In the genomic region with DNA sequence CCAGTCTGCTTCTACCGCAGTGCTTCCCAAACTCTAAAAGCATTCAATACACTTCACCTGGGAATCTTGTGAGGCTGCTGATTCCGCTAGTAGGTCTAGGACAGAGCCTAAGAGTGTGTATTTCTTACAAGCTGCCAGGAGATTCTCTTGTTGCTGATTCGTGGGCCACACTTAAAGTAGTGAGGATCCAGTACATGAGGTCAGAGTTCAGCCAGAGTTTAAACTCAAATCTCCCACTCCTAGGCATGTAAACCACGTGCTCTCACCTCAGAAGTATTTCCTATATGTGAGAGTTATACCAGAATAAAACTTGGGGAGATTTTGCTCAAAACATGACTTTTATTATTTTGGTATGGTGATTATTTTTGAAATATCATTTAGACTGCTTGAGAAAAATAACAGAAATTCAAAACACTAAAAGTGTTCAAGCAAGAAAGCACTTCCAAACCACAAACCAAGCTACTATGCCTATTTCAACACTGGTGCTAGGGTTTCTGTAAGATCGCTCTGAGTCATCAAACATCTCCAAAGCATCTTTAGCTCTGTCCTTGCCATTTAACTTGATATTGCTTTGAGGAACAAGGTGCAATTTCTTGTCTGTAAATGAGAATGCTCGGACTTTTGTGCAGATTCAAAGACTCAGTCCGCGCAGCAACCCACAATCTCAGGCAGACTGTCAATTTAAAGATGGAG, we compare ENCODE assay signal across 18 cellular contexts. TPM values are rescaled to one million over a fixed set of nuclear protein-coding genes. Genes with fewer than 3 reads are reported as not detected.
DNase-seq lines count a peak whose midpoint lies in the region; ATAC-seq lines count a peak whose summit lies in the region.
"Had no signal": no experiment of that assay in that cellular context is flagged by ENCODE, and none has a peak within 500 bp of the region (broad histone marks: within the 10 kb centered on the region; RNA-seq: fewer than 3 reads in every experiment).

No MANE protein-coding gene starts in this region.

- H3K9me3 ChIP-seq in skeletal muscle satellite cell (replicated peaks; ENCODE audit: low read length): no peaks in the 10 kb centered on the region
- H3K9me3 ChIP-seq: transverse colon had no signal

- H3K27ac Mint-ChIP-seq in T-cell: no peak overlapping the region
- H3K27ac Mint-ChIP-seq: activated naive CD4-positive, alpha-beta T cell treated with anti-CD3 and anti-CD28 coated beads, Interleukin-2, amount 10 ng/mL, durations not matched to agents 7 days and 5 days; progenitor cell of endocrine pancreas had no signal

- H3K4me3 ChIP-seq in skeletal muscle satellite cell (ENCODE audit: low read length): no peak overlapping the region
- H3K4me3 ChIP-seq: transverse colon had no signal

- CTCF ChIA-PET in T-cell (lab: Charles Lee): no interaction called here

- H3K36me3 ChIP-seq in skeletal muscle satellite cell (ENCODE audit: insufficient read depth, low read length): no peaks in the 10 kb centered on the region
- H3K36me3 ChIP-seq: transverse colon had no signal

- H3K27me3 Mint-ChIP-seq in T-cell: no peaks in the 10 kb centered on the region
- H3K27me3 Mint-ChIP-seq: activated naive CD4-positive, alpha-beta T cell treated with anti-CD3 and anti-CD28 coated beads, Interleukin-2, amount 10 ng/mL, durations not matched to agents 7 days and 5 days; progenitor cell of endocrine pancreas had no signal

- H3K9ac ChIP-seq in skeletal muscle satellite cell (ENCODE audit: low read depth, low read length): no peak overlapping the region

- ATAC-seq in GM18867 (IDR thresholded peaks at IDR 0.05; ENCODE audit: unreplicated experiment): peak; percentile 77
- ATAC-seq in T-cell (replicated peaks in 1 of 4): no peak
- ATAC-seq: left cardiac atrium had no signal

- H3K4me2 ChIP-seq in skeletal muscle satellite cell (ENCODE audit: low read length): peak overlapping the region; percentile 18

- no peaks in the 10 kb centered on the region for H3K4me1 Mint-ChIP-seq in T-cell
- H3K4me1 Mint-ChIP-seq: activated naive CD4-positive, alpha-beta T cell treated with anti-CD3 and anti-CD28 coated beads, Interleukin-2, amount 10 ng/mL, durations not matched to agents 7 days and 5 days had no signal

- no peaks in the 10 kb centered on the region for H3K36me3 Mint-ChIP-seq in T-cell
- H3K36me3 Mint-ChIP-seq: activated naive CD4-positive, alpha-beta T cell treated with anti-CD3 and anti-CD28 coated beads, Interleukin-2, amount 10 ng/mL, durations not matched to agents 7 days and 5 days had no signal

- DNase-seq in OCI-M1 (lab: John Stamatoyannopoulos, UW): peak; percentile 55
- peak; percentile 90 for DNase-seq in fibroblast of gingiva (ENCODE audit: low read depth)
- no peak for DNase-seq in activated T-cell treated with anti-CD3 and anti-CD28 coated beads, Interleukin-2, amount 50 U/mL, for 48 hours
- DNase-seq in NAMALWA (ENCODE audit: low spot score): no peak
- no peak for DNase-seq in T-cell
- DNase-seq in cortex of kidney (lab: John Stamatoyannopoulos, UW): no peak
- DNase-seq: activated CD4-positive, alpha-beta T cell treated with anti-CD3 and anti-CD28 coated beads for 48 hours; activated naive CD4-positive, alpha-beta T cell treated with anti-CD3 and anti-CD28 coated beads, Interleukin-2, amount 10 ng/mL, durations not matched to agents 7 days and 5 days; DND-41; erythroblast; H7; left cardiac atrium; NCI-H187; SHP77; transverse colon had no signal

- peaks cover 0 to 8% (median 0%) of the 10 kb centered on the region in 3 donors for H3K9me3 Mint-ChIP-seq in T-cell

- POLR2A ChIA-PET in T-cell (lab: Charles Lee): no interaction called here

- H3K4me3 Mint-ChIP-seq in T-cell: no peak overlapping the region
- H3K4me3 Mint-ChIP-seq: activated naive CD4-positive, alpha-beta T cell treated with anti-CD3 and anti-CD28 coated beads, Interleukin-2, amount 10 ng/mL, durations not matched to agents 7 days and 5 days had no signal

- H3K4me1 ChIP-seq in skeletal muscle satellite cell (ENCODE audit: control insufficient read depth, insufficient read depth, low read length): peaks cover 12% of the 10 kb centered on the region
- H3K4me1 ChIP-seq: transverse colon had no signal

- peaks cover 4% of the 10 kb centered on the region for H3K27me3 ChIP-seq in skeletal muscle satellite cell (ENCODE audit: control insufficient read depth, insufficient read depth, low read length)
- H3K27me3 ChIP-seq: transverse colon had no signal

RNA-seq across cellular contexts. Expression of a gene that starts 59.7 kb away (rescaled TPM):
- total RNA-seq in skeletal muscle satellite cell (2012; rRNA removed): 4.6 and 7.6 TPM in 2 replicates
- total RNA-seq in T-cell: not detected

Comparison
In these comparisons a context has a peak if more than half of its experiments do, and no peak if none do; other contexts are left out.
1. DNase-seq: peak in OCI-M1 (single experiment) and fibroblast of gingiva (single experiment); none in activated T-cell treated with anti-CD3 and anti-CD28 coated beads, Interleukin-2, amount 50 U/mL, for 48 hours (0 of 2), NAMALWA (single experiment), T-cell (0 of 34) and cortex of kidney (single experiment).